8 cellular contexts compared by ENCODE assay signal in the genomic region with DNA sequence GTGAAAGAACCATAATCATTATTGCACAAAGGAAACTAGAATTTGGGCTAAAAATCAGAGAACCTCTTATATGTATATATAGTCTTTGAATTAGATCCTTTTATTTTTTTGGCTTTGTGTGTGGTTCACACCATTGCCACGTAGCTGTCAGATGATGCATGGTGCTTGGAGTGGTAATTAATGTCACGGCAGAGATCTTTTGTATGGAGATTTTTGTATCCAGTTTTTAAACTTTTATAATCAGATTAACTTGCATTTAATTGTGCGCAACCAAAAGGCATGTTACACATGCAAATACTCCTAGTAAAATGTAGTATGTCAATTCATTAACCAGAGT. TPM values are rescaled to one million over a fixed set of nuclear protein-coding genes. Genes with fewer than 3 reads are reported as not detected.
A peak's percentile ranks its signal among the peaks of the same experiment; 100 is the strongest.
DNase-seq lines count a peak whose midpoint lies in the region; ATAC-seq and TF ChIP-seq lines count a peak whose summit lies in the region.

No MANE protein-coding gene starts in this region.

- peaks cover 0 to 8% (median 3%) of the 10 kb centered on the region in 4 donors for H3K36me3 ChIP-seq in liver (ENCODE audit: control insufficient read depth in 4 of 4, insufficient read depth in 3 of 4, low read depth in 1 of 4, low read length in 3 of 4)

- H3K27ac Mint-ChIP-seq in CD14-positive monocyte = peak overlapping the region; percentile 63 to 95 (median 88)
- peak overlapping the region; percentile 86 for H3K27ac Mint-ChIP-seq in type B pancreatic cell

- 34% methylated on average over 3 of the region's 3 CpGs for WGBS in liver

- peak overlapping the region in 1 of 2 donors; percentile 80 for H3K27ac ChIP-seq in liver (ENCODE audit: low read depth in 1 of 2, low read length in 2 of 2)

- peaks cover 0 to 4% (median 1%) of the 10 kb centered on the region in 3 donors for H3K27me3 Mint-ChIP-seq in CD14-positive monocyte (ENCODE audit: low read depth in 3 of 3)
- no peaks in the 10 kb centered on the region for H3K27me3 Mint-ChIP-seq in type B pancreatic cell

- H3K9me3 Mint-ChIP-seq in CD14-positive monocyte (no peaks in the 10 kb centered on the region), type B pancreatic cell (no peaks in the 10 kb centered on the region)

- H3K27me3 ChIP-seq in liver (ENCODE audit: control insufficient read depth in 4 of 4, insufficient read depth in 4 of 4, low read length in 3 of 4) = no peaks in the 10 kb centered on the region

- H3K9ac ChIP-seq in liver (ENCODE audit: low read depth in 1 of 2, low read length in 2 of 2) = peak overlapping the region; percentile 26 to 86

- ATAC-seq in HG03460 (IDR thresholded peaks at IDR 0.05; ENCODE audit: unreplicated experiment) (peak; percentile 16), GM19455 (IDR thresholded peaks at IDR 0.05; ENCODE audit: unreplicated experiment) (no peak), GM21723 (IDR thresholded peaks at IDR 0.05; ENCODE audit: unreplicated experiment) (no peak)

- TF ChIP-seq CTCF in CD14-positive monocyte (IDR thresholded peaks at IDR 0.05) (no peak), liver (IDR thresholded peaks at IDR 0.05; ENCODE audit: low read depth, low read length, missing input control) (no peak), type B pancreatic cell (conservative IDR thresholded peaks at IDR 0.05) (no peak)

- H3K4me1 Mint-ChIP-seq in CD14-positive monocyte = peaks cover 37% of the 10 kb centered on the region
- H3K4me1 Mint-ChIP-seq in type B pancreatic cell (ENCODE audit: unreplicated experiment) = peaks cover 25% of the 10 kb centered on the region

- DNase-seq in CD14-positive monocyte (ENCODE audit: low spot score) (no peak), astrocyte of the hippocampus (ENCODE audit: low read depth, low spot score) (peak; percentile 32), type B pancreatic cell (ENCODE audit: extremely low spot score, unreplicated experiment) (no peak), GDM1 (lab: John Stamatoyannopoulos, UW) (no peak)

- peaks cover 5 to 35% (median 24%) of the 10 kb centered on the region in 4 donors for H3K4me1 ChIP-seq in liver (ENCODE audit: control insufficient read depth in 4 of 4, insufficient read depth in 4 of 4, low read length in 3 of 4)

- H3K4me3 Mint-ChIP-seq in CD14-positive monocyte (peak overlapping the region; percentile 87 to 92), type B pancreatic cell (peak overlapping the region; percentile 93)

- peak overlapping the region; percentile 71 to 94 (median 81) for H3K4me3 ChIP-seq in liver (ENCODE audit: low read depth in 1 of 3, low read length in 3 of 3)

- intact Hi-C loops in CD14-positive monocyte (cut with micrococcal nuclease) = loop anchor here in 1 of 2 donors (5.0 kb wide), 1 partner anchor 262 kb away; no protein-coding TSS in a partner anchor

- H3K36me3 Mint-ChIP-seq in CD14-positive monocyte (peaks cover 9 to 27% of the 10 kb centered on the region in 2 donors), type B pancreatic cell (peaks cover 6% of the 10 kb centered on the region)

- no peak for TF ChIP-seq RAD21 in liver (IDR thresholded peaks at IDR 0.05)

- H3K9me3 ChIP-seq in liver (ENCODE audit: control insufficient read depth in 4 of 4, low read length in 3 of 4) = no peaks in the 10 kb centered on the region

TF ChIP-seq in liver, 16 proteins besides CTCF, POLR2A, EP300 and RAD21:
- no peak for TF ChIP-seq YY1 (IDR thresholded peaks at IDR 0.05)
- TF ChIP-seq ZBTB33 (IDR thresholded peaks at IDR 0.05) = no peak
- no peak for TF ChIP-seq SP1 (IDR thresholded peaks at IDR 0.05)
- no peak for TF ChIP-seq HNF4A (conservative IDR thresholded peaks at IDR 0.05)
- TF ChIP-seq ATF3 (IDR thresholded peaks at IDR 0.05) = no peak

RNA-seq across cellular contexts. Expression of gene ABHD10, which starts 0.8 kb away (rescaled TPM):
- polyA plus RNA-seq in CD14-positive monocyte (10 to 100 TPM; 15.2 to 22.3 TPM), liver (10 to 100 TPM; 15.1 to 19.1 TPM)
- total RNA-seq in liver (10 to 100 TPM; 18.7 to 22.1 TPM), type B pancreatic cell (ENCODE audit: low replicate concordance) (32.7 and 40.2 TPM in 2 replicates)

RNA-seq across cellular contexts. Expression of gene TAGLN3, which starts 19.1 kb away (rescaled TPM):
- polyA plus RNA-seq in CD14-positive monocyte (not detected), liver (not detected)
- total RNA-seq in liver (not detected), type B pancreatic cell (ENCODE audit: low replicate concordance) (4.8 and 14.8 TPM in 2 replicates)

RNA-seq across cellular contexts. Expression of gene TMPRSS7, which starts 54.9 kb away (rescaled TPM):
- polyA plus RNA-seq in CD14-positive monocyte = not detected
- total RNA-seq in liver = not detected
- polyA plus RNA-seq in liver = not detected
- total RNA-seq in type B pancreatic cell (ENCODE audit: low replicate concordance) = 0.48 TPM in 1 of 2 replicates, not detected in the other
